ENCODE assay signal across 21 cellular contexts in the genomic region with DNA sequence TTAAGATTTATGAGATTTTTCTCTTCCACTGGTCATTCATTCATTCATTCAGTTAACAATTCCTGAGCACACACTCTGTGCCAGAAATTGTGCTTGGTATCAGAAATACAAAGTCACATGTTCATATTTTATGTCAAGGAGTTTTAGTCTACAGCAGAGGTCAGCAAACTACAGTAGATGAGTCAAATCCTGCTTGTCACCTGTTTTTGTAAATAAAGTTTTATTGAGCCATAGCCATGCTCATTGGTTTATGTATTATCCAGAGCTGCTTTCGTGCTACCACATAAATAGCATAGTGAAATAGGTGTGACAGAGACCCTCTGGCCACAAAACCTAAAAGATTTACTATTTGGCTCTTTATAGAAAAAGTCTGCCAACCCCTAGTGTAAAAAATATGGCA. TPM values are rescaled to one million over a fixed set of nuclear protein-coding genes. Genes with fewer than 3 reads are reported as not detected.
DNase-seq lines count a peak whose midpoint lies in the region; ATAC-seq and TF ChIP-seq lines count a peak whose summit lies in the region.
"Had no signal": no experiment of that assay in that cellular context is flagged by ENCODE, and none has a peak within 500 bp of the region (broad histone marks: within the 10 kb centered on the region; RNA-seq: fewer than 3 reads in every experiment).

No MANE protein-coding gene starts in this region.

- no peak overlapping the region for H3K4me3 ChIP-seq in epithelial cell of esophagus (ENCODE audit: low read length)
- H3K4me3 ChIP-seq: GM23248, thyroid gland had no signal

- H3K9me3 Mint-ChIP-seq in activated T-helper 1 cell treated with anti-CD3 and anti-CD28 coated beads, Interleukin-12 subunit alpha, Interleukin-12 subunit beta, Interleukin-2, Interleukin-4 antibody, amounts not matched to agents 30 ng/mL and 10 ng/mL and 1 ng/mL, durations not matched to agents 14 hours and 24 hours and 36 hours, result peaks cover 11% of the 10 kb centered on the region

- no peaks in the 10 kb centered on the region for H3K27me3 Mint-ChIP-seq in activated T-helper 1 cell treated with anti-CD3 and anti-CD28 coated beads, Interleukin-12 subunit alpha, Interleukin-12 subunit beta, Interleukin-2, Interleukin-4 antibody, amounts not matched to agents 30 ng/mL and 10 ng/mL and 1 ng/mL, durations not matched to agents 14 hours and 24 hours and 36 hours (ENCODE audit: insufficient read depth)
- H3K27me3 Mint-ChIP-seq: B cell had no signal

- TF ChIP-seq EP300 in Ishikawa (IDR thresholded peaks at IDR 0.05; ENCODE audit: borderline replicate concordance), result no peak

- H3K4me1 Mint-ChIP-seq in activated T-helper 1 cell treated with anti-CD3 and anti-CD28 coated beads, Interleukin-12 subunit alpha, Interleukin-12 subunit beta, Interleukin-2, Interleukin-4 antibody, amounts not matched to agents 30 ng/mL and 10 ng/mL and 1 ng/mL, durations not matched to agents 14 hours and 24 hours and 36 hours (ENCODE audit: low read depth), result peaks cover 37% of the 10 kb centered on the region
- H3K4me1 Mint-ChIP-seq: B cell had no signal

- TF ChIP-seq CTCF in epithelial cell of esophagus (IDR thresholded peaks at IDR 0.05; ENCODE audit: insufficient read depth, low read depth, low read length, missing control alignments), result peak; percentile 14
- TF ChIP-seq CTCF in GM13977 (IDR thresholded peaks at IDR 0.05; ENCODE audit: extremely low read depth, insufficient read depth, missing control alignments), result no peak

- in situ Hi-C loops in SK-MEL-5 (cut with HindIII; ENCODE audit: low pct_unique_long_range_greater_than_20kb, low sequenced_read_pairs), result loop anchor here (25.0 kb wide), 1 partner anchor 483 kb away; no protein-coding TSS in a partner anchor
- in situ Hi-C loops in GM13977 (cut with MboI; ENCODE audit: low pct_unique_long_range_greater_than_20kb, low sequenced_read_pairs, unreplicated experiment), result loop anchor here (25.0 kb wide), 1 partner anchor 483 kb away; no protein-coding TSS in a partner anchor

- TF ChIP-seq RAD21 in Ishikawa (IDR thresholded peaks at IDR 0.05; ENCODE audit: low read depth), result peak; percentile 44

- ATAC-seq in GM21825 (IDR thresholded peaks at IDR 0.05; ENCODE audit: unreplicated experiment) (no peak), HG03139 (IDR thresholded peaks at IDR 0.05; ENCODE audit: unreplicated experiment) (no peak)
- ATAC-seq: esophagus mucosa had no signal

- intact Hi-C loops in activated T-helper 1 cell treated with anti-CD3 and anti-CD28 coated beads, Interleukin-12 subunit alpha, Interleukin-12 subunit beta, Interleukin-2, Interleukin-4 antibody, amounts not matched to agents 30 ng/mL and 10 ng/mL and 1 ng/mL, durations not matched to agents 14 hours and 24 hours and 36 hours (cut with micrococcal nuclease), result loop anchor here (2.0 to 10.0 kb wide), 4 partner anchors 117 to 665 kb away; no protein-coding TSS in a partner anchor

- DNase-seq in ELR (ENCODE audit: low read depth) (peak; percentile 42), SK-MEL-5 (ENCODE audit: low read depth, low spot score) (peak; percentile 29), epithelial cell of esophagus (ENCODE audit: low read depth) (peak; percentile 25), GM13977 (ENCODE audit: low spot score) (no peak)
- DNase-seq in activated T-helper 1 cell treated with anti-CD3 and anti-CD28 coated beads, Interleukin-12 subunit alpha, Interleukin-12 subunit beta, Interleukin-2, Interleukin-4 antibody, amounts not matched to agents 30 ng/mL and 10 ng/mL and 1 ng/mL, durations not matched to agents 14 hours and 24 hours and 36 hours (ENCODE audit: low spot score), result no peak
- DNase-seq: activated CD4-positive, alpha-beta T cell treated with anti-CD3 and anti-CD28 coated beads for 48 hours; activated T-cell treated with anti-CD3 and anti-CD28 coated beads, Interleukin-2, amount 50 U/mL, for 48 hours; aorta; cortex of kidney; DMS153; GM23248; hippocampal formation; NCI-H1092 treated with DMSO at 0.1 percent for 48 hours; NCI-H2227 treated with DMSO at 0.1 percent for 48 hours; occipital lobe; thyroid gland had no signal

- H3K4me3 Mint-ChIP-seq in activated T-helper 1 cell treated with anti-CD3 and anti-CD28 coated beads, Interleukin-12 subunit alpha, Interleukin-12 subunit beta, Interleukin-2, Interleukin-4 antibody, amounts not matched to agents 30 ng/mL and 10 ng/mL and 1 ng/mL, durations not matched to agents 14 hours and 24 hours and 36 hours, result no peak overlapping the region
- H3K4me3 Mint-ChIP-seq: B cell had no signal

- no peak overlapping the region for H3K27ac Mint-ChIP-seq in activated T-helper 1 cell treated with anti-CD3 and anti-CD28 coated beads, Interleukin-12 subunit alpha, Interleukin-12 subunit beta, Interleukin-2, Interleukin-4 antibody, amounts not matched to agents 30 ng/mL and 10 ng/mL and 1 ng/mL, durations not matched to agents 14 hours and 24 hours and 36 hours
- H3K27ac Mint-ChIP-seq: B cell had no signal

- H3K36me3 Mint-ChIP-seq in activated T-helper 1 cell treated with anti-CD3 and anti-CD28 coated beads, Interleukin-12 subunit alpha, Interleukin-12 subunit beta, Interleukin-2, Interleukin-4 antibody, amounts not matched to agents 30 ng/mL and 10 ng/mL and 1 ng/mL, durations not matched to agents 14 hours and 24 hours and 36 hours (ENCODE audit: low read depth), result peaks cover 38% of the 10 kb centered on the region

TF ChIP-seq in Ishikawa, 13 proteins besides CTCF, POLR2A, EP300 and RAD21:
- TF ChIP-seq, protein P1, sequence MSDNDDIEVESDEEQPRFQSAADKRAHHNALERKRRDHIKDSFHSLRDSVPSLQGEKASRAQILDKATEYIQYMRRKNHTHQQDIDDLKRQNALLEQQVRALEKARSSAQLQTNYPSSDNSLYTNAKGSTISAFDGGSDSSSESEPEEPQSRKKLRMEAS (IDR thresholded peaks at IDR 0.05), result no peak
- no peak for TF ChIP-seq YY1 (IDR thresholded peaks at IDR 0.05; ENCODE audit: low read depth)
- no peak for TF ChIP-seq NFIC (IDR thresholded peaks at IDR 0.05)
- TF ChIP-seq TEAD4 (IDR thresholded peaks at IDR 0.05), result no peak
- no peak for TF ChIP-seq FOXM1 (IDR thresholded peaks at IDR 0.05; ENCODE audit: borderline replicate concordance, low read depth)
- TF ChIP-seq CEBPB (IDR thresholded peaks at IDR 0.05), result no peak
- TF ChIP-seq EGR1 (IDR thresholded peaks at IDR 0.05), result no peak
- no peak for TF ChIP-seq CREB1 (IDR thresholded peaks at IDR 0.05; ENCODE audit: low read depth)
- TF ChIP-seq, protein P2, sequence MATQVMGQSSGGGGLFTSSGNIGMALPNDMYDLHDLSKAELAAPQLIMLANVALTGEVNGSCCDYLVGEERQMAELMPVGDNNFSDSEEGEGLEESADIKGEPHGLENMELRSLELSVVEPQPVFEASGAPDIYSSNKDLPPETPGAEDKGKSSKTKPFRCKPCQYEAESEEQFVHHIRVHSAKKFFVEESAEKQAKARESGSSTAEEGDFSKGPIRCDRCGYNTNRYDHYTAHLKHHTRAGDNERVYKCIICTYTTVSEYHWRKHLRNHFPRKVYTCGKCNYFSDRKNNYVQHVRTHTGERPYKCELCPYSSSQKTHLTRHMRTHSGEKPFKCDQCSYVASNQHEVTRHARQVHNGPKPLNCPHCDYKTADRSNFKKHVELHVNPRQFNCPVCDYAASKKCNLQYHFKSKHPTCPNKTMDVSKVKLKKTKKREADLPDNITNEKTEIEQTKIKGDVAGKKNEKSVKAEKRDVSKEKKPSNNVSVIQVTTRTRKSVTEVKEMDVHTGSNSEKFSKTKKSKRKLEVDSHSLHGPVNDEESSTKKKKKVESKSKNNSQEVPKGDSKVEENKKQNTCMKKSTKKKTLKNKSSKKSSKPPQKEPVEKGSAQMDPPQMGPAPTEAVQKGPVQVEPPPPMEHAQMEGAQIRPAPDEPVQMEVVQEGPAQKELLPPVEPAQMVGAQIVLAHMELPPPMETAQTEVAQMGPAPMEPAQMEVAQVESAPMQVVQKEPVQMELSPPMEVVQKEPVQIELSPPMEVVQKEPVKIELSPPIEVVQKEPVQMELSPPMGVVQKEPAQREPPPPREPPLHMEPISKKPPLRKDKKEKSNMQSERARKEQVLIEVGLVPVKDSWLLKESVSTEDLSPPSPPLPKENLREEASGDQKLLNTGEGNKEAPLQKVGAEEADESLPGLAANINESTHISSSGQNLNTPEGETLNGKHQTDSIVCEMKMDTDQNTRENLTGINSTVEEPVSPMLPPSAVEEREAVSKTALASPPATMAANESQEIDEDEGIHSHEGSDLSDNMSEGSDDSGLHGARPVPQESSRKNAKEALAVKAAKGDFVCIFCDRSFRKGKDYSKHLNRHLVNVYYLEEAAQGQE (IDR thresholded peaks at IDR 0.05; ENCODE audit: low read depth), result no peak
- TF ChIP-seq, protein P3, sequence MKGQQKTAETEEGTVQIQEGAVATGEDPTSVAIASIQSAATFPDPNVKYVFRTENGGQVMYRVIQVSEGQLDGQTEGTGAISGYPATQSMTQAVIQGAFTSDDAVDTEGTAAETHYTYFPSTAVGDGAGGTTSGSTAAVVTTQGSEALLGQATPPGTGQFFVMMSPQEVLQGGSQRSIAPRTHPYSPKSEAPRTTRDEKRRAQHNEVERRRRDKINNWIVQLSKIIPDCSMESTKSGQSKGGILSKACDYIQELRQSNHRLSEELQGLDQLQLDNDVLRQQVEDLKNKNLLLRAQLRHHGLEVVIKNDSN (IDR thresholded peaks at IDR 0.05), result no peak
- TF ChIP-seq TAF1 (IDR thresholded peaks at IDR 0.05; ENCODE audit: low read depth), result no peak
- no peak for TF ChIP-seq TCF12 (IDR thresholded peaks at IDR 0.05; ENCODE audit: low read depth)
- TF ChIP-seq ZBTB7A (IDR thresholded peaks at IDR 0.05; ENCODE audit: low read depth), result no peak

RNA-seq across cellular contexts. Expression of a gene that starts 46.8 kb away (rescaled TPM):
- total RNA-seq in SK-MEL-5 (2014; rRNA removed; shearing (Covaris generic)), result not detected in 2 replicates
- 0.15 TPM in 1 of 2 replicates, not detected in the other for polyA plus RNA-seq in SK-MEL-5 (2015; cell fraction: cytosol; rRNA removed)
- not detected in 2 replicates for polyA plus RNA-seq in SK-MEL-5 (2015; cell fraction: nucleus; rRNA removed)
- 10.6 and 11.3 TPM in 2 replicates for total RNA-seq in activated T-helper 1 cell treated with anti-CD3 and anti-CD28 coated beads, Interleukin-12 subunit alpha, Interleukin-12 subunit beta, Interleukin-2, Interleukin-4 antibody, amounts not matched to agents 30 ng/mL and 10 ng/mL and 1 ng/mL, durations not matched to agents 14 hours and 24 hours and 36 hours

Comparison
In these comparisons a context has a peak if more than half of its experiments do, and no peak if none do; other contexts are left out.
1. DNase-seq: peak in ELR (single experiment), SK-MEL-5 (single experiment) and epithelial cell of esophagus (single experiment); none in activated T-helper 1 cell treated with anti-CD3 and anti-CD28 coated beads, Interleukin-12 subunit alpha, Interleukin-12 subunit beta, Interleukin-2, Interleukin-4 antibody, amounts not matched to agents 30 ng/mL and 10 ng/mL and 1 ng/mL, durations not matched to agents 14 hours and 24 hours and 36 hours (single experiment) and GM13977 (single experiment).
2. RNA of a gene that starts 46.8 kb away (total RNA-seq): 10.6 to 11.3 TPM in activated T-helper 1 cell treated with anti-CD3 and anti-CD28 coated beads, Interleukin-12 subunit alpha, Interleukin-12 subunit beta, Interleukin-2, Interleukin-4 antibody, amounts not matched to agents 30 ng/mL and 10 ng/mL and 1 ng/mL, durations not matched to agents 14 hours and 24 hours and 36 hours; not detected in SK-MEL-5; every median in the first group is over 10 times any median in the second.